3 cellular contexts compared by ENCODE assay signal in genomic region chr12:113613414-113613813, GRCh38.
TF ChIP-seq lines count a peak whose summit lies in the region.

No MANE protein-coding gene starts in this region.

TF ChIP-seq in HEK293, 187 proteins besides CTCF, POLR2A, EP300 and RAD21:
- TF ChIP-seq ZNF184 (tag by site-specific recombination; IDR thresholded peaks at IDR 0.05) (peak; percentile 81; the same call in 1 of the 2 replicates), ZNF623 (tag by site-specific recombination; IDR thresholded peaks at IDR 0.05) (no peak)
TF ChIP-seq in HEK293: peak in this region for 1.

TF ChIP-seq in K562, 482 proteins besides CTCF, POLR2A, EP300 and RAD21:
- no peak for TF ChIP-seq HBP1 (CRISPR knock-in tag; IDR thresholded peaks at IDR 0.05)
- peak; percentile 87 for TF ChIP-seq ZNF184 (CRISPR knock-in tag; IDR thresholded peaks at IDR 0.05)
- no peak for TF ChIP-seq E2F5 (CRISPR knock-in tag; IDR thresholded peaks at IDR 0.05)
- TF ChIP-seq THRAP3 (IDR thresholded peaks at IDR 0.05; ENCODE audit: borderline replicate concordance): no peak
- peak; percentile 54 for TF ChIP-seq RBM25 (IDR thresholded peaks at IDR 0.05; ENCODE audit: low read depth, low read length, severe bottlenecking)

TF ChIP-seq in H1, 55 proteins besides CTCF, POLR2A, EP300 and RAD21:
- no peak for TF ChIP-seq FOSL1 (IDR thresholded peaks at IDR 0.05; ENCODE audit: insufficient read depth, low read depth, low read length)
- TF ChIP-seq KDM1A (IDR thresholded peaks at IDR 0.05; ENCODE audit: borderline replicate concordance, low read length): no peak
- no peak for TF ChIP-seq RXRA (IDR thresholded peaks at IDR 0.05; ENCODE audit: insufficient read depth, low read depth, low read length)
- no peak for TF ChIP-seq ASH2L (IDR thresholded peaks at IDR 0.05; ENCODE audit: low read length)
- no peak for TF ChIP-seq POU5F1 (IDR thresholded peaks at IDR 0.05; ENCODE audit: low read depth, low read length)
- TF ChIP-seq TBP (IDR thresholded peaks at IDR 0.05; ENCODE audit: low read depth, low read length): no peak
- no peak for TF ChIP-seq SIN3A (conservative IDR thresholded peaks at IDR 0.05 in 1 of 2, IDR thresholded peaks at IDR 0.05 in 1 of 2; ENCODE audit: low read depth in 1 of 2, low read length in 2 of 2)
- TF ChIP-seq CTBP2 (IDR thresholded peaks at IDR 0.05; ENCODE audit: borderline replicate concordance, insufficient read depth, insufficient read length, low read length): no peak
- TF ChIP-seq TAF1 (IDR thresholded peaks at IDR 0.05; ENCODE audit: low read depth, low read length): no peak
- no peak for TF ChIP-seq TEAD4 (IDR thresholded peaks at IDR 0.05; ENCODE audit: low read depth, low read length)
- no peak for TF ChIP-seq MAX (IDR thresholded peaks at IDR 0.05)
- TF ChIP-seq HDAC2 (IDR thresholded peaks at IDR 0.05; ENCODE audit: borderline replicate concordance in 1 of 2, low read depth in 2 of 2, low read length in 2 of 2): no peak
- TF ChIP-seq MAFK (IDR thresholded peaks at IDR 0.05; ENCODE audit: low read depth, low read length): no peak
- no peak for TF ChIP-seq JUND (IDR thresholded peaks at IDR 0.05; ENCODE audit: low read length)
- TF ChIP-seq YY1 (IDR thresholded peaks at IDR 0.05; ENCODE audit: low read depth, low read length): no peak
- no peak for TF ChIP-seq ZNF274 (IDR thresholded peaks at IDR 0.05; ENCODE audit: borderline replicate concordance, extremely low read depth, low read length)
